Comparison of ENCODE assay signal across 19 cellular contexts in genomic region chr3:47259114-47259513, GRCh38.
"Had no signal": no experiment of that assay in that cellular context is flagged by ENCODE, and none has a peak within 500 bp of the region (broad histone marks: within the 10 kb centered on the region; RNA-seq: fewer than 3 reads in every experiment).

No MANE protein-coding gene starts in this region.

- H3K4me3 Mint-ChIP-seq: activated CD4-positive, alpha-beta memory T cell treated with anti-CD3 and anti-CD28 coated beads, Interleukin-2, amount 10 ng/mL, durations not matched to agents 7 days and 5 days; activated CD8-positive, alpha-beta memory T cell treated with anti-CD3 and anti-CD28 coated beads, Interleukin-2, amount 10 ng/mL, durations not matched to agents 7 days and 5 days; activated T-helper 17 cell treated with anti-CD3 and anti-CD28 coated beads, Interleukin-2, amount 50 U/mL, for 72 hours; naive thymus-derived CD8-positive, alpha-beta T cell; T-helper 2 cell treated with Interferon-gamma antibody and Interleukin-4, amounts not matched to agents 5 μg/mL and 100 μg/mL, for 36 hours; WTC11 had no signal

- H3K9me3 ChIP-seq: body of pancreas, neutrophil, tibial artery had no signal

- H3K4me1 ChIP-seq: body of pancreas, parathyroid adenoma, tibial artery had no signal

- H3K36me3 Mint-ChIP-seq: activated CD8-positive, alpha-beta memory T cell treated with anti-CD3 and anti-CD28 coated beads, Interleukin-2, amount 10 ng/mL, durations not matched to agents 7 days and 5 days; naive thymus-derived CD8-positive, alpha-beta T cell; WTC11 had no signal

- ATAC-seq: activated CD8-positive, alpha-beta memory T cell treated with anti-CD3 and anti-CD28 coated beads, Interleukin-2, amount 10 ng/mL, durations not matched to agents 7 days and 5 days; activated T-helper 17 cell treated with anti-CD3 and anti-CD28 coated beads, Interleukin-2, amount 50 U/mL, for 72 hours; body of pancreas; foreskin keratinocyte; left ventricle myocardium superior; naive thymus-derived CD8-positive, alpha-beta T cell; WTC11 had no signal

- H3K9me3 Mint-ChIP-seq: activated CD4-positive, alpha-beta memory T cell treated with anti-CD3 and anti-CD28 coated beads, Interleukin-2, amount 10 ng/mL, durations not matched to agents 7 days and 5 days; activated T-helper 17 cell treated with anti-CD3 and anti-CD28 coated beads, Interleukin-2, amount 50 U/mL, for 72 hours; naive thymus-derived CD8-positive, alpha-beta T cell; T-helper 2 cell treated with Interferon-gamma antibody and Interleukin-4, amounts not matched to agents 5 μg/mL and 100 μg/mL, for 36 hours; WTC11 had no signal

- H3K27me3 ChIP-seq: body of pancreas, dorsolateral prefrontal cortex, foreskin keratinocyte, neutrophil, tibial artery had no signal

- H3K27ac ChIP-seq: body of pancreas, dorsolateral prefrontal cortex, foreskin keratinocyte, neutrophil, parathyroid adenoma, tibial artery had no signal

- H3K36me3 ChIP-seq: neutrophil, tibial artery had no signal

- H3K4me1 Mint-ChIP-seq: activated CD4-positive, alpha-beta memory T cell treated with anti-CD3 and anti-CD28 coated beads, Interleukin-2, amount 10 ng/mL, durations not matched to agents 7 days and 5 days; activated CD8-positive, alpha-beta memory T cell treated with anti-CD3 and anti-CD28 coated beads, Interleukin-2, amount 10 ng/mL, durations not matched to agents 7 days and 5 days; activated T-helper 17 cell treated with anti-CD3 and anti-CD28 coated beads, Interleukin-2, amount 50 U/mL, for 72 hours; naive thymus-derived CD8-positive, alpha-beta T cell had no signal

- DNase-seq: activated CD4-positive, alpha-beta memory T cell treated with anti-CD3 and anti-CD28 coated beads, Interleukin-2, amount 10 ng/mL, durations not matched to agents 7 days and 5 days; activated CD4-positive, alpha-beta T cell treated with anti-CD3 and anti-CD28 coated beads for 4 hours; activated CD8-positive, alpha-beta memory T cell treated with anti-CD3 and anti-CD28 coated beads, Interleukin-2, amount 10 ng/mL, durations not matched to agents 7 days and 5 days; activated naive CD4-positive, alpha-beta T cell treated with Interleukin-2 at 50 U/mL for 16 hours; activated T-cell treated with anti-CD3 and anti-CD28 coated beads, Interleukin-2, amount 50 U/mL, for 1 hour; body of pancreas; dorsolateral prefrontal cortex; foreskin keratinocyte; hippocampal formation; left ventricle myocardium superior; naive thymus-derived CD8-positive, alpha-beta T cell; stimulated activated CD8-positive, alpha-beta memory T cell treated with anti-CD3 and anti-CD28 coated beads, Interleukin-4, amount 100 ng/mL, for 48 hours; stimulated activated naive CD4-positive, alpha-beta T cell; tibial artery had no signal

- H3K9ac ChIP-seq: parathyroid adenoma had no signal

- H3K27me3 Mint-ChIP-seq: activated CD4-positive, alpha-beta memory T cell treated with anti-CD3 and anti-CD28 coated beads, Interleukin-2, amount 10 ng/mL, durations not matched to agents 7 days and 5 days; activated CD8-positive, alpha-beta memory T cell treated with anti-CD3 and anti-CD28 coated beads, Interleukin-2, amount 10 ng/mL, durations not matched to agents 7 days and 5 days; activated T-helper 17 cell treated with anti-CD3 and anti-CD28 coated beads, Interleukin-2, amount 50 U/mL, for 72 hours; naive thymus-derived CD8-positive, alpha-beta T cell had no signal

- H3K27ac Mint-ChIP-seq: activated CD4-positive, alpha-beta memory T cell treated with anti-CD3 and anti-CD28 coated beads, Interleukin-2, amount 10 ng/mL, durations not matched to agents 7 days and 5 days; activated CD8-positive, alpha-beta memory T cell treated with anti-CD3 and anti-CD28 coated beads, Interleukin-2, amount 10 ng/mL, durations not matched to agents 7 days and 5 days; activated T-helper 17 cell treated with anti-CD3 and anti-CD28 coated beads, Interleukin-2, amount 50 U/mL, for 72 hours; naive thymus-derived CD8-positive, alpha-beta T cell; T-helper 2 cell treated with Interferon-gamma antibody and Interleukin-4, amounts not matched to agents 5 μg/mL and 100 μg/mL, for 36 hours; WTC11 had no signal

- H3K4me3 ChIP-seq: body of pancreas, dorsolateral prefrontal cortex, tibial artery had no signal
